ENCODE assay signal across 1 cellular context in the genomic region with DNA sequence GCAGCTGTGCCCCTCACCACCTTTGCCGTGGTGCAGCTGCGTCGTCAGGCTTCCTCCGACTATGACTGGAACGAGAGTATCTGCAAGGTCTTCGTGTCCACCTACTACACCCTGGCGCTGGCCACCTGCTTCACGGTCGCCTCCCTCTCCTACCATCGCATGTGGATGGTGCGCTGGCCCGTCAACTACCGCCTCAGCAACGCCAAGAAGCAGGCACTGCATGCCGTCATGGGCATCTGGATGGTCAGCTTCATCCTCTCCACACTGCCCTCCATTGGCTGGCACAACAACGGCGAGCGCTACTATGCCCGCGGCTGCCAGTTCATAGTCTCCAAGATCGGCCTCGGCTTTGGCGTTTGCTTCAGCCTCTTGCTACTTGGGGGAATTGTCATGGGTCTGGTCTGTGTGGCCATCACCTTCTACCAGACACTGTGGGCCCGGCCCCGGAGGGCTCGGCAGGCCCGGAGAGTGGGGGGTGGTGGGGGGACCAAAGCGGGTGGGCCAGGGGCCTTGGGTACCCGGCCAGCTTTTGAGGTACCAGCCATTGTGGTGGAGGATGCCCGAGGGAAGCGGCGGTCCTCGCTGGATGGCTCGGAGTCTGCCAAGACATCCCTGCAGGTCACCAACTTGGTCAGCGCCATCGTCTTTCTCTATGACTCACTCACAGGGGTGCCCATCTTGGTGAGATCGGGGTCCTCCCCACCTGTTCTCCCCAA.
A peak's percentile ranks its signal among the peaks of the same experiment; 100 is the strongest.
TF ChIP-seq lines count a peak whose summit lies in the region.

No MANE protein-coding gene starts in this region.

TF ChIP-seq in H1, 55 proteins besides CTCF, POLR2A, EP300 and RAD21:
- 0 out of 2 replicates have a peak, but pooled peaks have one; percentile 27 for TF ChIP-seq POLR2AphosphoS5 (IDR thresholded peaks at IDR 0.05; ENCODE audit: low read depth, low read length)
- 0 out of 2 replicates have a peak, but pooled peaks have one; percentile 18 for TF ChIP-seq RBBP5 (IDR thresholded peaks at IDR 0.05; ENCODE audit: borderline replicate concordance, low read depth, low read length)
- TF ChIP-seq NRF1 (IDR thresholded peaks at IDR 0.05; ENCODE audit: low read depth, low read length), result no peak
